Comparison of ENCODE assay signal across 8 cellular contexts in genomic region chr11:59158206-59159068, GRCh38. TPM values are rescaled to one million over a fixed set of nuclear protein-coding genes. Genes with fewer than 3 reads are reported as not detected.
DNase-seq lines count a peak whose midpoint lies in the region; ATAC-seq, FAIRE-seq and TF ChIP-seq lines count a peak whose summit lies in the region.

No MANE protein-coding gene starts in this region.

- WGBS in stomach, 5 donors = 31 to 40% (median 32%) methylated on average over 8 of the region's 8 CpGs

- peak; percentile 99 for ATAC-seq in CD8-positive, alpha-beta T cell
- peak; percentile 92 for ATAC-seq in HG03159 (IDR thresholded peaks at IDR 0.05; ENCODE audit: unreplicated experiment)
- ATAC-seq in activated CD4-positive, CD25-positive, alpha-beta regulatory T cell treated with anti-CD3 and anti-CD28 coated beads, Interleukin-2, amount 50 U/mL, for 24 hours = peak; percentile 87 to 89

- peaks cover 4% of the 10 kb centered on the region for H3K4me1 Mint-ChIP-seq in CD8-positive, alpha-beta T cell (ENCODE audit: low read depth)

- POLR2A ChIA-PET in CD8-positive, alpha-beta T cell (lab: Charles Lee) = interaction anchor here (0.6 to 1.9 kb wide), 5 partner anchors 13 to 62 kb away, joined by 3 to 10 read pairs (median 4); partner anchors contain the start of genes DTX4 and FAM111A

- TF ChIP-seq POLR2A in stomach (IDR thresholded peaks at IDR 0.05) = no peak

- H3K27me3 ChIP-seq in CD8-positive, alpha-beta T cell (ENCODE audit: insufficient read depth, low read length) = no peaks in the 10 kb centered on the region
- H3K27me3 ChIP-seq in stomach = peaks cover 0 to 6% (median 0%) of the 10 kb centered on the region in 3 donors

- no peaks in the 10 kb centered on the region for H3K4me1 ChIP-seq in CD8-positive, alpha-beta T cell (ENCODE audit: insufficient read depth, low read length)
- H3K4me1 ChIP-seq in stomach = peaks cover 0 to 5% (median 2%) of the 10 kb centered on the region in 4 donors

- no peak overlapping the region for H3K27ac ChIP-seq in CD8-positive, alpha-beta T cell (ENCODE audit: low read depth, low read length)
- H3K27ac ChIP-seq in stomach = no peak overlapping the region

- CTCF ChIA-PET in CD8-positive, alpha-beta T cell (lab: Charles Lee) = interaction anchor here (0.6 to 4.2 kb wide), 40 partner anchors 8 to 601 kb away, joined by 3 to 75 read pairs (median 4); partner anchors contain the start of genes DTX4, FAM111A, FAM111B and OR5A2

- FAIRE-seq in GM19239 (lab: Jason Lieb, UNC) = peak; percentile 93

- no peaks in the 10 kb centered on the region for H3K36me3 Mint-ChIP-seq in CD8-positive, alpha-beta T cell

- intact Hi-C loops in CD8-positive, alpha-beta T cell (cut with DNase I, micrococcal nuclease) = loop anchor here (1.0 to 10.0 kb wide), 8 partner anchors 13 to 1364 kb away; partner anchors contain the start of gene FAM111A (in 2 of the 2)
- intact Hi-C loops in stomach (cut with DNase I; ENCODE audit: low total_unique reads) = loop anchor here (10.0 kb wide), 1 partner anchor 54 kb away; the partner anchor contains the start of gene FAM111B

- H3K4me3 ChIP-seq in CD8-positive, alpha-beta T cell (ENCODE audit: low read depth, low read length) = no peak overlapping the region
- no peak overlapping the region for H3K4me3 ChIP-seq in stomach

- no peaks in the 10 kb centered on the region for H3K36me3 ChIP-seq in CD8-positive, alpha-beta T cell (ENCODE audit: insufficient read depth, low read length)
- H3K36me3 ChIP-seq in stomach = no peaks in the 10 kb centered on the region

- H3K9me3 ChIP-seq in CD8-positive, alpha-beta T cell (ENCODE audit: low read length) = no peaks in the 10 kb centered on the region
- no peaks in the 10 kb centered on the region for H3K9me3 ChIP-seq in stomach

- no peaks in the 10 kb centered on the region for H3K9me3 Mint-ChIP-seq in CD8-positive, alpha-beta T cell

- peaks cover 22% of the 10 kb centered on the region for H3K27me3 Mint-ChIP-seq in CD8-positive, alpha-beta T cell (ENCODE audit: low read depth)

- H3K27ac Mint-ChIP-seq in CD8-positive, alpha-beta T cell = no peak overlapping the region

- no peak overlapping the region for H3K4me3 Mint-ChIP-seq in CD8-positive, alpha-beta T cell

- peak; percentile 31 to 69 (median 52) for DNase-seq in CD8-positive, alpha-beta T cell
- DNase-seq in GM19239 (ENCODE audit: insufficient read length, low spot score) = peak; percentile 50
- peak; percentile 68 for DNase-seq in NCI-H2196 (lab: John Stamatoyannopoulos, UW; ENCODE audit: unreplicated experiment)
- peak; percentile 80 to 81 for DNase-seq in dermis microvascular lymphatic vessel endothelial cell (ENCODE audit: low read depth in 2 of 2)
- peak; percentile 90 for DNase-seq in medulla oblongata (ENCODE audit: extremely low spot score)
- peak; percentile 58 for DNase-seq in stomach

- TF ChIP-seq EP300 in stomach (IDR thresholded peaks at IDR 0.05) = no peak

- peak; percentile 77 for TF ChIP-seq CTCF in CD8-positive, alpha-beta T cell (IDR thresholded peaks at IDR 0.05)
- peak in 5 of 7 experiments; percentile 66 to 84 (median 74) for TF ChIP-seq CTCF in stomach (IDR thresholded peaks at IDR 0.05)

RNA-seq across cellular contexts. Expression of gene DTX4, which starts 13.5 kb away (rescaled TPM):
- under 1 TPM; 0.68 to 0.97 TPM for total RNA-seq in CD8-positive, alpha-beta T cell
- 10.4 and 49.6 TPM in 2 replicates for total RNA-seq in dermis microvascular lymphatic vessel endothelial cell
- total RNA-seq in stomach = 10 to 100 TPM; 16.8 to 58.0 (median 38.6) TPM
- polyA plus RNA-seq in stomach = 10 to 100 TPM in 2 of 3 donors, 1 to 10 TPM in 1; 5.4 to 15.0 (median 13.5) TPM

RNA-seq across cellular contexts. Expression of gene FAM111A, which starts 15.8 kb away (rescaled TPM):
- 10 to 100 TPM; 23.3 to 33.4 TPM for total RNA-seq in CD8-positive, alpha-beta T cell
- 46.3 and 47.0 TPM in 2 replicates for total RNA-seq in dermis microvascular lymphatic vessel endothelial cell
- total RNA-seq in stomach = 10 to 100 TPM; 13.6 to 78.2 (median 41.5) TPM
- polyA plus RNA-seq in stomach = 10 to 100 TPM in 1 of 3 donors, 1 to 10 TPM in 2; 8.9 to 20.7 (median 9.7) TPM

RNA-seq across cellular contexts. Expression of gene FAM111B, which starts 51.4 kb away (rescaled TPM):
- under 1 TPM; 0.22 to 0.57 TPM for total RNA-seq in CD8-positive, alpha-beta T cell
- total RNA-seq in dermis microvascular lymphatic vessel endothelial cell (11.0 and 14.4 TPM in 2 replicates), stomach (10 to 100 TPM in 1 of 5 donors, 1 to 10 TPM in 3, under 1 TPM in 1; 0.29 to 37.9 (median 9.2) TPM)
- 1 to 10 TPM; 1.7 to 2.9 (median 2.2) TPM for polyA plus RNA-seq in stomach

RNA-seq across cellular contexts. Expression of gene MPEG1, which starts 54.3 kb away (rescaled TPM):
- total RNA-seq in CD8-positive, alpha-beta T cell = under 1 TPM; 0.64 to 0.65 TPM
- total RNA-seq in dermis microvascular lymphatic vessel endothelial cell (not detected in 2 replicates), stomach (10 to 100 TPM in 3 of 5 donors, 1 to 10 TPM in 1, not detected in 1; 5.3 to 18.4 (median 16.1) TPM)
- 1 to 10 TPM; 1.4 to 5.2 (median 5.0) TPM for polyA plus RNA-seq in stomach
